Comparison of ENCODE assay signal across 17 cellular contexts in genomic region chr4:5945171-5945570, GRCh38. TPM values are rescaled to one million over a fixed set of nuclear protein-coding genes. Genes with fewer than 3 reads are reported as not detected.
A peak's percentile ranks its signal among the peaks of the same experiment; 100 is the strongest.
DNase-seq lines count a peak whose midpoint lies in the region; ATAC-seq and TF ChIP-seq lines count a peak whose summit lies in the region.
"Had no signal": no experiment of that assay in that cellular context is flagged by ENCODE, and none has a peak within 500 bp of the region (broad histone marks: within the 10 kb centered on the region; RNA-seq: fewer than 3 reads in every experiment).

No MANE protein-coding gene starts in this region.

- peaks cover 0 to 9% (median 0%) of the 10 kb centered on the region in 11 experiments; a peak in 1 of 22 replicates for H3K27me3 ChIP-seq in BLaER1 treated with 17β-estradiol and CSF1 and Interleukin-3, amounts not matched to agents 10 nM and 100 nM
- H3K27me3 ChIP-seq in RWPE2 (ENCODE audit: insufficient read depth, poor library complexity, severe bottlenecking), result no peaks in the 10 kb centered on the region
- H3K27me3 ChIP-seq in upper lobe of right lung, result no peaks in the 10 kb centered on the region

- peak overlapping the region in 1 of 11 experiments; percentile 16; a peak in 1 of 22 replicates for H3K9ac ChIP-seq in BLaER1 treated with 17β-estradiol and CSF1 and Interleukin-3, amounts not matched to agents 10 nM and 100 nM

- peak overlapping the region in 9 of 11 experiments; percentile 43 to 89 (median 76); a peak in 18 of 22 replicates for H3K4me2 ChIP-seq in BLaER1 treated with 17β-estradiol and CSF1 and Interleukin-3, amounts not matched to agents 10 nM and 100 nM

- H3K9me3 Mint-ChIP-seq in neural crest cell, result peaks cover 9% of the 10 kb centered on the region
- H3K9me3 Mint-ChIP-seq in naive thymus-derived CD8-positive, alpha-beta T cell, result peaks cover 0 to 22% (median 2%) of the 10 kb centered on the region in 9 donors

- no peaks in the 10 kb centered on the region for H3K36me3 Mint-ChIP-seq in neural crest cell (ENCODE audit: low read depth)
- peaks cover 0 to 2% (median 0%) of the 10 kb centered on the region in 3 donors for H3K36me3 Mint-ChIP-seq in naive thymus-derived CD8-positive, alpha-beta T cell
- H3K36me3 Mint-ChIP-seq: CD14-positive monocyte had no signal

- peaks cover 0 to 9% (median 0%) of the 10 kb centered on the region in 11 experiments; a peak in 2 of 22 replicates for H3K36me3 ChIP-seq in BLaER1 treated with 17β-estradiol and CSF1 and Interleukin-3, amounts not matched to agents 10 nM and 100 nM
- no peaks in the 10 kb centered on the region for H3K36me3 ChIP-seq in RWPE2 (ENCODE audit: low read depth)
- H3K36me3 ChIP-seq in upper lobe of right lung, result no peaks in the 10 kb centered on the region
- H3K36me3 ChIP-seq: HAP-1 had no signal

- H3K4me1 Mint-ChIP-seq in neural crest cell, result peaks cover 6% of the 10 kb centered on the region
- peaks cover 0 to 3% (median 0%) of the 10 kb centered on the region in 4 donors for H3K4me1 Mint-ChIP-seq in naive thymus-derived CD8-positive, alpha-beta T cell
- H3K4me1 Mint-ChIP-seq: CD14-positive monocyte had no signal

- no peaks in the 10 kb centered on the region; a peak in 1 of 22 replicates for H4K20me1 ChIP-seq in BLaER1 treated with 17β-estradiol and CSF1 and Interleukin-3, amounts not matched to agents 10 nM and 100 nM

- H3K27ac ChIP-seq in BLaER1 treated with 17β-estradiol and CSF1 and Interleukin-3, amounts not matched to agents 10 nM and 100 nM, result no peak overlapping the region
- H3K27ac ChIP-seq in RWPE2 (ENCODE audit: poor library complexity, severe bottlenecking) (no peak overlapping the region), upper lobe of right lung (no peak overlapping the region)

- H3K27me3 Mint-ChIP-seq in neural crest cell (ENCODE audit: low read depth), result peaks cover 13% of the 10 kb centered on the region
- peaks cover 14 to 31% (median 18%) of the 10 kb centered on the region in 5 donors for H3K27me3 Mint-ChIP-seq in naive thymus-derived CD8-positive, alpha-beta T cell

- DNase-seq in RWPE2 (ENCODE audit: low spot score) (peak; percentile 19), neural crest cell (ENCODE audit: low read depth, low spot score) (no peak), upper lobe of right lung (peak; percentile 35), LoVo (ENCODE audit: low spot score) (no peak)
- no peak for DNase-seq in naive thymus-derived CD8-positive, alpha-beta T cell
- DNase-seq in activated CD8-positive, alpha-beta memory T cell treated with anti-CD3 and anti-CD28 coated beads, Interleukin-2, amount 50 U/mL, for 4 hours, result no peak
- DNase-seq: CD4-positive, alpha-beta T cell; CD8-positive, alpha-beta memory T cell; DMS 273 treated with DMSO at 0.1 percent for 48 hours; DMS79 treated with DMSO at 0.1 percent for 48 hours; GF-D8; GOT3; HFFc6 had no signal

- ATAC-seq in RWPE2 (ENCODE audit: low read depth) (no peak), upper lobe of right lung (no peak)
- no peak for ATAC-seq in naive thymus-derived CD8-positive, alpha-beta T cell

- H3K27ac Mint-ChIP-seq in neural crest cell (ENCODE audit: unreplicated experiment), result peak overlapping the region; percentile 19
- H3K27ac Mint-ChIP-seq in naive thymus-derived CD8-positive, alpha-beta T cell, result no peak overlapping the region
- H3K27ac Mint-ChIP-seq: CD4-positive, alpha-beta T cell; CD8-positive, alpha-beta memory T cell; HFFc6 had no signal

- H3K4me3 Mint-ChIP-seq in neural crest cell, result no peak overlapping the region
- no peak overlapping the region for H3K4me3 Mint-ChIP-seq in naive thymus-derived CD8-positive, alpha-beta T cell
- H3K4me3 Mint-ChIP-seq: CD4-positive, alpha-beta T cell; CD8-positive, alpha-beta memory T cell; HFFc6 had no signal

- peaks cover 25 to 39% (median 34%) of the 10 kb centered on the region in 11 experiments for H3K9me3 ChIP-seq in BLaER1 treated with 17β-estradiol and CSF1 and Interleukin-3, amounts not matched to agents 10 nM and 100 nM (replicated peaks in 1 of 11)
- H3K9me3 ChIP-seq in RWPE2 (ENCODE audit: severe bottlenecking) (peaks cover 5% of the 10 kb centered on the region), upper lobe of right lung (no peaks in the 10 kb centered on the region)
- H3K9me3 ChIP-seq: HAP-1 had no signal

- POLR2A ChIA-PET in naive thymus-derived CD8-positive, alpha-beta T cell (lab: Charles Lee), result no interaction called here

- intact Hi-C loops in upper lobe of right lung (cut with DNase I), result no loop called here

- H3K4me3 ChIP-seq in BLaER1 treated with 17β-estradiol and CSF1 and Interleukin-3, amounts not matched to agents 10 nM and 100 nM, result no peak overlapping the region
- H3K4me3 ChIP-seq in RWPE2 (ENCODE audit: severe bottlenecking), result no peak overlapping the region
- H3K4me3 ChIP-seq in upper lobe of right lung, result no peak overlapping the region
- H3K4me3 ChIP-seq: HAP-1 had no signal

- TF ChIP-seq CTCF in RWPE2 (IDR thresholded peaks at IDR 0.05; ENCODE audit: poor library complexity, severe bottlenecking), result no peak
- no peak for TF ChIP-seq CTCF in neural crest cell (conservative IDR thresholded peaks at IDR 0.05)
- no peak for TF ChIP-seq CTCF in upper lobe of right lung (IDR thresholded peaks at IDR 0.05)

- peaks cover 0 to 59% (median 44%) of the 10 kb centered on the region in 10 experiments; a peak in 17 of 20 replicates for H3K4me1 ChIP-seq in BLaER1 treated with 17β-estradiol and CSF1 and Interleukin-3, amounts not matched to agents 10 nM and 100 nM
- H3K4me1 ChIP-seq in RWPE2 (ENCODE audit: insufficient read depth, poor library complexity, severe bottlenecking), result no peaks in the 10 kb centered on the region
- no peaks in the 10 kb centered on the region for H3K4me1 ChIP-seq in upper lobe of right lung

RNA-seq across cellular contexts. Expression of gene CRMP1, which starts 52.3 kb away (rescaled TPM):
- total RNA-seq in neural crest cell (245 and 251 TPM in 2 replicates), upper lobe of right lung (6.1 TPM)
- total RNA-seq in naive thymus-derived CD8-positive, alpha-beta T cell, result not detected
- not detected for polyA plus RNA-seq in naive thymus-derived CD8-positive, alpha-beta T cell
- total RNA-seq: CD4-positive, alpha-beta T cell; CD8-positive, alpha-beta memory T cell; G401; HFFc6 had no signal
- polyA plus RNA-seq: CD14-positive monocyte had no signal

Comparison
In these comparisons a context has a peak if more than half of its experiments do, and no peak if none do; other contexts are left out.
1. DNase-seq: peak in RWPE2 (single experiment) and upper lobe of right lung (single experiment); none in neural crest cell (single experiment), LoVo (single experiment), naive thymus-derived CD8-positive, alpha-beta T cell (0 of 10) and activated CD8-positive, alpha-beta memory T cell treated with anti-CD3 and anti-CD28 coated beads, Interleukin-2, amount 50 U/mL, for 4 hours (single experiment).
2. RNA of gene CRMP1, which starts 52.3 kb away (total RNA-seq): 245 to 251 TPM in neural crest cell; 6.1 TPM in upper lobe of right lung (single experiment) and not detected in naive thymus-derived CD8-positive, alpha-beta T cell; every median in the first group is over 10 times any median in the second.